In genomic region chr12:129550353-129550752, GRCh38 we compare ENCODE assay signal across 20 cellular contexts.
DNase-seq lines count a peak whose midpoint lies in the region; ATAC-seq, FAIRE-seq and TF ChIP-seq lines count a peak whose summit lies in the region.
"Had no signal": no experiment of that assay in that cellular context is flagged by ENCODE, and none has a peak within 500 bp of the region (broad histone marks: within the 10 kb centered on the region; RNA-seq: fewer than 3 reads in every experiment).

No MANE protein-coding gene starts in this region.

- H3K9me3 ChIP-seq in colonic mucosa (no peaks in the 10 kb centered on the region), upper lobe of left lung (peaks cover 0 to 5% (median 0%) of the 10 kb centered on the region in 4 donors)
- H3K9me3 ChIP-seq in CD8-positive, alpha-beta memory T cell (ENCODE audit: low read length): no peaks in the 10 kb centered on the region
- H3K9me3 ChIP-seq: right lobe of liver had no signal

- peak in 2 of 4 donors; percentile 37 to 93 for TF ChIP-seq EP300 in upper lobe of left lung (IDR thresholded peaks at IDR 0.05)

- no peaks in the 10 kb centered on the region for H3K27me3 ChIP-seq in colonic mucosa
- no peaks in the 10 kb centered on the region for H3K27me3 ChIP-seq in upper lobe of left lung
- H3K27me3 ChIP-seq in CD8-positive, alpha-beta memory T cell (ENCODE audit: insufficient read depth, low read length, poor library complexity, severe bottlenecking): no peaks in the 10 kb centered on the region
- H3K27me3 ChIP-seq: dorsolateral prefrontal cortex, right lobe of liver had no signal

- no peak for FAIRE-seq in frontal cortex (lab: Jason Lieb, UNC)
- FAIRE-seq: GM18507 had no signal

- H3K4me3 Mint-ChIP-seq in CD8-positive, alpha-beta memory T cell: no peak overlapping the region
- H3K4me3 Mint-ChIP-seq: B cell, HFFc6 had no signal

- no peak overlapping the region for H3K9ac ChIP-seq in colonic mucosa (ENCODE audit: low read depth in 2 of 2, low read length in 2 of 2)

- H3K4me1 ChIP-seq in colonic mucosa: no peaks in the 10 kb centered on the region
- H3K4me1 ChIP-seq in upper lobe of left lung: peaks cover 0 to 9% (median 0%) of the 10 kb centered on the region in 4 donors
- H3K4me1 ChIP-seq in CD8-positive, alpha-beta memory T cell (ENCODE audit: insufficient read depth, low read length): no peaks in the 10 kb centered on the region
- H3K4me1 ChIP-seq: right lobe of liver had no signal

- no peaks in the 10 kb centered on the region for H3K27me3 Mint-ChIP-seq in CD8-positive, alpha-beta memory T cell
- H3K27me3 Mint-ChIP-seq: B cell had no signal

- DNase-seq in NCI-H1417 (lab: John Stamatoyannopoulos, UW): peak; percentile 25 to 99 (median 77)
- DNase-seq in NCI-H2196 (lab: John Stamatoyannopoulos, UW; ENCODE audit: unreplicated experiment): peak; percentile 69
- peak; percentile 31 for DNase-seq in colonic mucosa
- peak in 1 of 2 donors; percentile 77 for DNase-seq in upper lobe of left lung
- DNase-seq in frontal cortex (ENCODE audit: low spot score in 2 of 2): no peak
- DNase-seq in CD8-positive, alpha-beta memory T cell: no peak
- DNase-seq in dermis blood vessel endothelial cell: no peak
- DNase-seq: activated CD4-positive, alpha-beta T cell treated with anti-CD3 and anti-CD28 coated beads, Interleukin-2, amount 50 U/mL, for 4 hours; activated naive CD4-positive, alpha-beta T cell treated with anti-CD3 and anti-CD28 coated beads, Interleukin-2, amount 50 U/mL, for 16 hours; DMS 273 treated with DMSO at 0.1 percent for 48 hours; dorsolateral prefrontal cortex; HFFc6; kidney glomerular epithelial cell; midbrain; NCI-H526 treated with DMSO at 0.1 percent for 48 hours; right lobe of liver had no signal

- TF ChIP-seq CTCF in colonic mucosa (IDR thresholded peaks at IDR 0.05) (no peak), upper lobe of left lung (IDR thresholded peaks at IDR 0.05) (no peak)

- no peaks in the 10 kb centered on the region for H3K4me1 Mint-ChIP-seq in CD8-positive, alpha-beta memory T cell
- H3K4me1 Mint-ChIP-seq: B cell had no signal

- peak; percentile 39 to 77 for ATAC-seq in upper lobe of left lung (ENCODE audit: low FRiP score in 2 of 2)
- ATAC-seq: Panc1, right lobe of liver, SK-N-SH treated with all-trans-retinoic acid at 6 μM for 48 hours had no signal

- H3K27ac Mint-ChIP-seq in CD8-positive, alpha-beta memory T cell: no peak overlapping the region
- H3K27ac Mint-ChIP-seq: B cell, HFFc6 had no signal

- POLR2A ChIA-PET in CD8-positive, alpha-beta memory T cell (lab: Charles Lee): no interaction called here

- CTCF ChIA-PET in CD8-positive, alpha-beta memory T cell (lab: Charles Lee): no interaction called here

- H3K36me3 Mint-ChIP-seq in CD8-positive, alpha-beta memory T cell: no peaks in the 10 kb centered on the region

- H3K9me3 Mint-ChIP-seq in CD8-positive, alpha-beta memory T cell: peaks cover 4 to 22% (median 5%) of the 10 kb centered on the region in 5 donors

- H3K36me3 ChIP-seq in colonic mucosa: no peaks in the 10 kb centered on the region
- H3K36me3 ChIP-seq in upper lobe of left lung: no peaks in the 10 kb centered on the region
- H3K36me3 ChIP-seq in CD8-positive, alpha-beta memory T cell (ENCODE audit: insufficient read depth, low read length): no peaks in the 10 kb centered on the region
- H3K36me3 ChIP-seq: right lobe of liver had no signal

- H3K27ac ChIP-seq in colonic mucosa: no peak overlapping the region
- H3K27ac ChIP-seq in upper lobe of left lung: peak overlapping the region in 2 of 4 donors; percentile 0 to 64
- no peak overlapping the region for H3K27ac ChIP-seq in CD8-positive, alpha-beta memory T cell (ENCODE audit: low read depth, low read length)
- H3K27ac ChIP-seq: dorsolateral prefrontal cortex, right lobe of liver had no signal

- no peak for TF ChIP-seq POLR2A in upper lobe of left lung (IDR thresholded peaks at IDR 0.05)

- intact Hi-C loops in colonic mucosa (cut with DNase I): no loop called here

- 17 to 32% methylated on average over 3 of the region's 3 CpGs for WGBS in upper lobe of left lung, 2 donors

- no peak overlapping the region for H3K4me3 ChIP-seq in colonic mucosa
- H3K4me3 ChIP-seq in upper lobe of left lung: no peak overlapping the region
- no peak overlapping the region for H3K4me3 ChIP-seq in CD8-positive, alpha-beta memory T cell (ENCODE audit: low read length)
- H3K4me3 ChIP-seq: dorsolateral prefrontal cortex, right lobe of liver had no signal

Comparison
In these comparisons a context has a peak if more than half of its experiments do, and no peak if none do; other contexts are left out.
1. DNase-seq: peak in NCI-H1417 (3 of 3), NCI-H2196 (single experiment) and colonic mucosa (single experiment); none in frontal cortex (0 of 2), CD8-positive, alpha-beta memory T cell (0 of 5) and dermis blood vessel endothelial cell (single experiment).